ENCODE assay signal across 1 cellular context in the genomic region with DNA sequence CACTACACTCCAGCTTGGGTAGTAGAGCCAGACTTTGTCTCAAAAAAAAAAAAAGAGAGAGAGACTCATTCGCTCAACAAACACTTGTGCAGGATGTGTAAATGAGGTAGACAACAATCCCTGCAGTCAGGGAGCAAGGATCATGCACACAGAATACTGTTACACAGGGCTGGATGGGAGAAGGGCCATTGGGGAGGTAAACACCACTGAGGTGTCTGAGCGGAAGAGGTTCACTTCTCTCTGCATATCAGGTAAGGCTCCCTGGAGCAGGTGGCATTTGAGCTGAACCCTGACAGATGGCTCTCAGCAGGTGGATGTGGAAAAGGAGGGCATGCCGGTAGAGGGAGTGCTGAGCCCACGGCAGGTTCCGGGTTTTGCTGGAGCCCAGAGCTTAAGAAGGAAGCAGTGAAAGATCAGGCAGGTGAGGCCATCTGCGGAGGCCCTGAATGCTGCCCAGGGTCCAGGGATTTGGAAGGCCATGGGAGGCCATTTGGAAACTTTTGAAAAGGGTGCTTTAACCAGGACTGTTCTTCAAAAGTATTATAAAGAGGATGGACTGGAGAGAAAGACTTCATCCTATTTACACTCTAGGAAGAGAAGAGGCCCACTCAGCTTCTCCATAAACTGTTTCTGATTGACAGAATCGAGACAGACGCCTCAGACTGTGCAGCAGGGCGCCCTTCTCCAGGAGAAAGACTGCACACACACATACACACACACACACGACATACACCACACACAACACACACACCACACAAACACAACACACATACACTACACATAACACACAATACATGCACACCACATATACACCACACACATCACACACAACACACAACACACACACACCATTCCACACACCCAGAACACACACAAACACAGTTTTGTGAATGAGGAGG.
TF ChIP-seq lines count a peak whose summit lies in the region.

No MANE protein-coding gene starts in this region.

TF ChIP-seq in H1, 55 proteins besides CTCF, POLR2A, EP300 and RAD21:
- TF ChIP-seq TCF12 (IDR thresholded peaks at IDR 0.05; ENCODE audit: low read depth, low read length), result peak; percentile 88
- no peak for TF ChIP-seq KDM4A (IDR thresholded peaks at IDR 0.05; ENCODE audit: low read depth, low read length, severe bottlenecking)
- no peak for TF ChIP-seq BACH1 (IDR thresholded peaks at IDR 0.05; ENCODE audit: low read length)
- TF ChIP-seq SP1 (IDR thresholded peaks at IDR 0.05; ENCODE audit: low read depth, low read length), result peak; percentile 50; the same call in 1 of the 2 replicates
- peak; percentile 8; the same call in 1 of the 2 replicates for TF ChIP-seq YY1 (IDR thresholded peaks at IDR 0.05; ENCODE audit: low read depth, low read length)
- TF ChIP-seq, protein P1, sequence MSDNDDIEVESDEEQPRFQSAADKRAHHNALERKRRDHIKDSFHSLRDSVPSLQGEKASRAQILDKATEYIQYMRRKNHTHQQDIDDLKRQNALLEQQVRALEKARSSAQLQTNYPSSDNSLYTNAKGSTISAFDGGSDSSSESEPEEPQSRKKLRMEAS (IDR thresholded peaks at IDR 0.05), result peak; percentile 63
- TF ChIP-seq SIX5 (IDR thresholded peaks at IDR 0.05; ENCODE audit: low read depth, low read length), result no peak
- 0 out of 2 replicates have a peak, but pooled peaks have one; percentile 22 for TF ChIP-seq POU5F1 (IDR thresholded peaks at IDR 0.05; ENCODE audit: low read depth, low read length)
- TF ChIP-seq CBX8 (IDR thresholded peaks at IDR 0.05; ENCODE audit: borderline replicate concordance, low read depth, low read length), result no peak
- TF ChIP-seq, protein P2, sequence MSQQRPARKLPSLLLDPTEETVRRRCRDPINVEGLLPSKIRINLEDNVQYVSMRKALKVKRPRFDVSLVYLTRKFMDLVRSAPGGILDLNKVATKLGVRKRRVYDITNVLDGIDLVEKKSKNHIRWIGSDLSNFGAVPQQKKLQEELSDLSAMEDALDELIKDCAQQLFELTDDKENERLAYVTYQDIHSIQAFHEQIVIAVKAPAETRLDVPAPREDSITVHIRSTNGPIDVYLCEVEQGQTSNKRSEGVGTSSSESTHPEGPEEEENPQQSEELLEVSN (IDR thresholded peaks at IDR 0.05), result 0 out of 2 replicates have a peak, but pooled peaks have one; percentile 23
- TF ChIP-seq TEAD4 (IDR thresholded peaks at IDR 0.05; ENCODE audit: low read depth, low read length), result 0 out of 2 replicates have a peak, but pooled peaks have one; percentile 3
